ENCODE assay signal across 7 cellular contexts in the genomic region with DNA sequence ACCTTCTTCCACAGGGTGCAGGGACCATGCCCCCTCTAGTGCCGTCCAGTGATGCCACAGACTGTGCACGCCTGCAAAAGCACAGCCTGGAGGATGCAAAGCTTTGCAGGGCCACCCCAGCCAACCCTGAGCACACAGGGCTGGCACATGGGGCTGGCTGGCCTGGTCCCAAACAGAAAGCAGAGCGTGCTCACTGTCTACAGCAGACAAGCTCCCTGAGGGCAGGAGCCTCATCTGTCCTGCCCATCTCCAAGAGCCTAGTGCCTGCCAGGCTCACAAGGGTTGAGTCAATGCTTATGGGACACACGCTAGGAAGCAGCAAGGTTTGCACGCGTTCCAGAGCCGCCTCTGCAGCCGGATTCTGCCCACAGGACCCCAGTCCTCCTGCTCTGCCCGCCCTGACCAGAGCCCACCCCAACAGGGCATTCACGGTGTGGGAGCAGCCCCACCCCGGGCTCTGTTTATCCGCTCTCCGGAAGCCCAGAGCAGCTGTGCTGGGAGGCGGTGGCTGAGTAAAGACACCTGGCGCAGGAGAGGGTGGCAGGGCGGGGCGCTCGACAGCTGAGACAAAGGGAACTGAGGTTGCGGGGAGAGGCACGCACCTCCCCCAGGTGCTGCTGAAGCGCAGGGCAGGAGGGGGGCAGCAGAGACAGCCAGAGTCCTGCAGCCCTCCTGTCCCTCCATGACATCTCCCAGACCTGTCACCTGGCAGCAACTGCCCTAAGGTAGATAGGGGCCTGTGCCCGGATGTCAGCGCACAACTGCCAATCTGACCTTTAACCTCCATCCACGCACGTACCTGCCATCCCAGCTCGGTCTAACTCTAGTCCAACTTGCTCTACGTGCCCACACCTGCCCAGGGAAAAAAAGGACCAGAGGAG. TPM values are rescaled to one million over a fixed set of nuclear protein-coding genes. Genes with fewer than 3 reads are reported as not detected.
DNase-seq lines count a peak whose midpoint lies in the region; ATAC-seq and TF ChIP-seq lines count a peak whose summit lies in the region.

No MANE protein-coding gene starts in this region.

- H3K27ac ChIP-seq in endodermal cell (ENCODE audit: low read depth, low read length), result no peak overlapping the region
- peak overlapping the region in 6 of 8 donors; percentile 38 to 83 (median 76) for H3K27ac ChIP-seq in spleen
- no peak overlapping the region for H3K27ac ChIP-seq in SJCRH30

- no peaks in the 10 kb centered on the region for H3K36me3 Mint-ChIP-seq in endodermal cell (ENCODE audit: low read depth)

- H3K36me3 ChIP-seq in endodermal cell (ENCODE audit: control insufficient read depth, insufficient read depth, low read length) (no peaks in the 10 kb centered on the region), spleen (no peaks in the 10 kb centered on the region), SJCRH30 (no peaks in the 10 kb centered on the region)

- peaks cover 6% of the 10 kb centered on the region for H3K4me1 ChIP-seq in endodermal cell (ENCODE audit: control insufficient read depth, insufficient read depth, low read length)
- peaks cover 5 to 62% (median 40%) of the 10 kb centered on the region in 6 donors for H3K4me1 ChIP-seq in spleen
- peaks cover 31% of the 10 kb centered on the region for H3K4me1 ChIP-seq in SJCRH30

- TF ChIP-seq CTCF in endodermal cell (conservative IDR thresholded peaks at IDR 0.05), result no peak
- TF ChIP-seq CTCF in spleen (IDR thresholded peaks at IDR 0.05 in 8 of 11, conservative IDR thresholded peaks at IDR 0.05 in 3 of 11), result no peak

- H3K27ac Mint-ChIP-seq in endodermal cell, result no peak overlapping the region

- WGBS in endodermal cell (ENCODE audit: insufficient coverage in 1 of 2, insufficient read length in 1 of 2), 2 experiments, result 76 to 85% methylated on average over 22 to 27 of the region's 27 CpGs
- 39 to 51% (median 44%) methylated on average over 20 to 27 of the region's 27 CpGs for WGBS in spleen, 5 donors

- no peak for TF ChIP-seq POLR2A in spleen (IDR thresholded peaks at IDR 0.05)

- no peaks in the 10 kb centered on the region for H3K9me3 Mint-ChIP-seq in endodermal cell

- H3K9ac ChIP-seq in endodermal cell (ENCODE audit: extremely low read depth, low read length, poor library complexity, severe bottlenecking), result no peak overlapping the region

- H3K4me3 ChIP-seq in endodermal cell (ENCODE audit: low read length) (no peak overlapping the region), spleen (peak overlapping the region in 7 of 8 donors; percentile 39 to 78 (median 56)), SJCRH30 (no peak overlapping the region)

- ATAC-seq in HG03354 (IDR thresholded peaks at IDR 0.05; ENCODE audit: poor library complexity, severe bottlenecking, unreplicated experiment), result no peak

- H3K27me3 Mint-ChIP-seq in endodermal cell (ENCODE audit: insufficient read depth), result peaks cover 79% of the 10 kb centered on the region

- H3K4me3 Mint-ChIP-seq in endodermal cell, result peak overlapping the region; percentile 62

- intact Hi-C loops in spleen (cut with DNase I; ENCODE audit: low total_unique reads), result no loop called here

- H3K4me1 Mint-ChIP-seq in endodermal cell, result peaks cover 26% of the 10 kb centered on the region

- H3K27me3 ChIP-seq in endodermal cell (ENCODE audit: control insufficient read depth, insufficient read depth, low read length, poor library complexity, severe bottlenecking) (peaks cover 51% of the 10 kb centered on the region), spleen (replicated peaks in 1 of 7) (peaks cover 4 to 69% (median 42%) of the 10 kb centered on the region in 7 donors), SJCRH30 (no peaks in the 10 kb centered on the region)

- H3K9me3 ChIP-seq in endodermal cell (ENCODE audit: control insufficient read depth, low read length) (no peaks in the 10 kb centered on the region), spleen (no peaks in the 10 kb centered on the region), SJCRH30 (replicated peaks) (no peaks in the 10 kb centered on the region)

- DNase-seq in HT-29 (ENCODE audit: low spot score) (peak; percentile 54), NCI-H748 (lab: John Stamatoyannopoulos, UW; ENCODE audit: unreplicated experiment) (peak; percentile 97), endodermal cell (no peak), spleen (peak; percentile 85), SJCRH30 (no peak)
- DNase-seq in stimulated activated CD4-positive, alpha-beta T cell treated with anti-CD3 and anti-CD28 coated beads, Interleukin-4, amount 100 ng/mL, for 24 hours, result no peak

RNA-seq across cellular contexts. Expression of a gene that starts 4.3 kb away (rescaled TPM):
- total RNA-seq in HT-29 (2014; rRNA removed; shearing (Covaris generic)), result 2.2 and 2.8 TPM in 2 replicates
- total RNA-seq in endodermal cell (1 to 10 TPM; 1.1 to 1.9 TPM), spleen (1 to 10 TPM; 1.6 to 5.1 (median 2.8) TPM)
- 19.3 TPM for polyA plus RNA-seq in endodermal cell (2013, experiment 1 of 2)
- polyA plus RNA-seq in endodermal cell (2013, experiment 2 of 2), result 17.8 TPM
- 1 to 10 TPM in 2 of 3 donors, under 1 TPM in 1; 0.67 to 2.5 (median 1.3) TPM for polyA plus RNA-seq in spleen
- 15.9 and 19.3 TPM in 2 replicates for total RNA-seq in SJCRH30 (2014; rRNA removed; shearing (Covaris generic))

RNA-seq across cellular contexts. Expression of a gene that starts 17.0 kb away (rescaled TPM):
- 6.7 and 13.0 TPM in 2 replicates for total RNA-seq in HT-29 (2014; rRNA removed; shearing (Covaris generic))
- 1 to 10 TPM; 2.3 to 9.1 TPM for total RNA-seq in endodermal cell
- 4.0 TPM for polyA plus RNA-seq in endodermal cell (2013, experiment 1 of 2)
- 4.1 TPM for polyA plus RNA-seq in endodermal cell (2013, experiment 2 of 2)
- 100 to 1,000 TPM; 106 to 455 (median 187) TPM for total RNA-seq in spleen
- 10 to 100 TPM; 11.9 to 81.1 (median 28.4) TPM for polyA plus RNA-seq in spleen
- total RNA-seq in SJCRH30 (2014; rRNA removed; shearing (Covaris generic)), result 0.05 and 0.20 TPM in 2 replicates

RNA-seq across cellular contexts. Expression of a gene that starts 50.5 kb away (rescaled TPM):
- total RNA-seq in HT-29 (2014; rRNA removed; shearing (Covaris generic)), result 0.47 and 1.0 TPM in 2 replicates
- total RNA-seq in endodermal cell, result 1 to 10 TPM; 2.0 to 3.0 TPM
- 4.3 TPM for polyA plus RNA-seq in endodermal cell (2013, experiment 1 of 2)
- polyA plus RNA-seq in endodermal cell (2013, experiment 2 of 2), result 4.0 TPM
- total RNA-seq in spleen, result 1 to 10 TPM in 6 of 7 donors, under 1 TPM in 1; 0.66 to 3.8 (median 2.8) TPM
- 1 to 10 TPM; 1.8 to 3.7 (median 1.9) TPM for polyA plus RNA-seq in spleen
- 0.08 TPM in 1 of 2 replicates, not detected in the other for total RNA-seq in SJCRH30 (2014; rRNA removed; shearing (Covaris generic))

RNA-seq across cellular contexts. Expression of a gene that starts 54.4 kb away (rescaled TPM):
- 81.6 and 97.8 TPM in 2 replicates for total RNA-seq in HT-29 (2014; rRNA removed; shearing (Covaris generic))
- 10 to 100 TPM; 35.9 to 37.2 TPM for total RNA-seq in endodermal cell
- polyA plus RNA-seq in endodermal cell (2013, experiment 1 of 2), result 27.6 TPM
- polyA plus RNA-seq in endodermal cell (2013, experiment 2 of 2), result 25.8 TPM
- 10 to 100 TPM; 22.5 to 42.6 (median 29.1) TPM for total RNA-seq in spleen
- polyA plus RNA-seq in spleen, result 10 to 100 TPM; 12.9 to 21.1 (median 17.2) TPM
- 20.8 and 22.3 TPM in 2 replicates for total RNA-seq in SJCRH30 (2014; rRNA removed; shearing (Covaris generic))

Comparison
In these comparisons a context has a peak if more than half of its experiments do, and no peak if none do; other contexts are left out.
1. DNase-seq: peak in HT-29 (single experiment), NCI-H748 (single experiment) and spleen (single experiment); none in endodermal cell (single experiment), SJCRH30 (0 of 2) and stimulated activated CD4-positive, alpha-beta T cell treated with anti-CD3 and anti-CD28 coated beads, Interleukin-4, amount 100 ng/mL, for 24 hours (single experiment).
2. H3K27ac ChIP-seq: peak in spleen (6 of 8); none in endodermal cell (single experiment) and SJCRH30 (single experiment).
3. H3K4me3 ChIP-seq: peak in spleen (7 of 8); none in endodermal cell (single experiment) and SJCRH30 (single experiment).